Comparison of ENCODE assay signal across 24 cellular contexts in the genomic region with DNA sequence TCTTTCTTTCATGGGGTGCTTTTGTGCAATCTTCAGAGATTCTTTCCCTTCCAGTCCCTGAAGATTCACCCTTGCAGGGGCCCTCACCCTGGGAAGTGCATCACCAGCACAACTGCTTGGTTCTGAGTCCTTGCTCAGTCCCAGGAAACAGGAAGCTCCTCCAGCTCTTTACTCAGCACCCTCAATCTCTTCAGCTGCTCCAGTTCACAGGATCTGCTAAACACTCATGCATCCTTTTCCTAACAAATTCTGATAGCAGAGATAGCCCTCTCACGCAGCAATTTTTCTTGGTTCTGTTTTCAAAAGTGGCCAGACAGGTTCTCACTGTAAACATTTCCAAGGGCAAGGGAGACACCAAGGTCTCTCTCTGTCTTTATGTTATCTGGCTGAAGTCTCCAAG.
DNase-seq lines count a peak whose midpoint lies in the region; ATAC-seq, FAIRE-seq and TF ChIP-seq lines count a peak whose summit lies in the region.
"Had no signal": no experiment of that assay in that cellular context is flagged by ENCODE, and none has a peak within 500 bp of the region (broad histone marks: within the 10 kb centered on the region; RNA-seq: fewer than 3 reads in every experiment).

No MANE protein-coding gene starts in this region.

- H3K36me3 ChIP-seq in endothelial cell of umbilical vein (ENCODE audit: control insufficient read depth in 2 of 2, extremely low read depth in 1 of 2, insufficient read depth in 2 of 2, low read length in 2 of 2) (no peaks in the 10 kb centered on the region), parathyroid adenoma (ENCODE audit: control insufficient read depth, insufficient read depth, low read length) (no peaks in the 10 kb centered on the region), left lung (no peaks in the 10 kb centered on the region)
- H3K36me3 ChIP-seq: BLaER1 had no signal

- no peaks in the 10 kb centered on the region for H3K9me1 ChIP-seq in endothelial cell of umbilical vein (replicated peaks; ENCODE audit: control insufficient read depth, extremely low read depth, insufficient read depth, low read length)

- no peaks in the 10 kb centered on the region for H3K4me1 Mint-ChIP-seq in nephron progenitor cell
- H3K4me1 Mint-ChIP-seq: B cell; CD4-positive, CD25-positive, alpha-beta regulatory T cell had no signal

- H3K9me3 ChIP-seq in endothelial cell of umbilical vein (replicated peaks; ENCODE audit: control insufficient read depth, insufficient read depth, low read length) = no peaks in the 10 kb centered on the region
- no peaks in the 10 kb centered on the region for H3K9me3 ChIP-seq in parathyroid adenoma (ENCODE audit: control insufficient read depth, low read length)
- no peaks in the 10 kb centered on the region for H3K9me3 ChIP-seq in left lung
- H3K9me3 ChIP-seq: BLaER1 had no signal

- H3K79me2 ChIP-seq in endothelial cell of umbilical vein (ENCODE audit: control insufficient read depth, insufficient read depth, low read length) (no peaks in the 10 kb centered on the region), parathyroid adenoma (no peaks in the 10 kb centered on the region)

- H3K27me3 Mint-ChIP-seq in nephron progenitor cell (ENCODE audit: low read depth, poor library complexity) = peaks cover under 1% of the 10 kb centered on the region
- H3K27me3 Mint-ChIP-seq: B cell; CD4-positive, CD25-positive, alpha-beta regulatory T cell had no signal

- CTCF ChIA-PET in endothelial cell of umbilical vein (lab: Charles Lee) = interaction anchor here (1.3 to 2.5 kb wide), 2 partner anchors 15 to 258 kb away, joined by 3 to 6 read pairs; no protein-coding TSS in a partner anchor

- intact Hi-C loops in endothelial cell of umbilical vein (cut with micrococcal nuclease) = no loop called here
- intact Hi-C loops in left lung (cut with DNase I) = no loop called here

- DNase-seq in NCI-H510A treated with DMSO at 0.1 percent for 48 hours (lab: John Stamatoyannopoulos, UW) = peak; percentile 28
- no peak for DNase-seq in NCI-H510A (lab: John Stamatoyannopoulos, UW)
- no peak for DNase-seq in endothelial cell of umbilical vein (ENCODE audit: low read depth, low spot score)
- no peak for DNase-seq in 8988T
- DNase-seq in left lung = no peak
- no peak for DNase-seq in nephron progenitor cell
- DNase-seq: CD4-positive, CD25-positive, alpha-beta regulatory T cell; CD8-positive, alpha-beta T cell; DMS 273 treated with DMSO at 0.1 percent for 48 hours; DND-41; GM23248; H7; HCEC 1CT had no signal

- no peak overlapping the region for H3K4me2 ChIP-seq in endothelial cell of umbilical vein (ENCODE audit: insufficient read depth, low read length)
- H3K4me2 ChIP-seq in parathyroid adenoma (ENCODE audit: low read length) = no peak overlapping the region
- H3K4me2 ChIP-seq: BLaER1 had no signal

- H2AFZ ChIP-seq in endothelial cell of umbilical vein (ENCODE audit: low read depth, low read length) (no peak overlapping the region), parathyroid adenoma (peak overlapping the region; percentile 18)
- H2AFZ ChIP-seq: GM23248 had no signal

- no peak overlapping the region for H3K9ac ChIP-seq in endothelial cell of umbilical vein (replicated peaks; ENCODE audit: extremely low read depth, insufficient read depth, low read length)
- H3K9ac ChIP-seq in parathyroid adenoma = no peak overlapping the region
- H3K9ac ChIP-seq: BLaER1, GM23248 had no signal

- no peak overlapping the region for H3K4me3 Mint-ChIP-seq in nephron progenitor cell
- H3K4me3 Mint-ChIP-seq: B cell; CD4-positive, CD25-positive, alpha-beta regulatory T cell; CD8-positive, alpha-beta T cell had no signal

- no peaks in the 10 kb centered on the region for H4K20me1 ChIP-seq in endothelial cell of umbilical vein (replicated peaks; ENCODE audit: control insufficient read depth, extremely low read depth, insufficient read depth, low read length)
- H4K20me1 ChIP-seq: BLaER1 had no signal

- no peak for ATAC-seq in left lung
- ATAC-seq: CD8-positive, alpha-beta T cell; GM12878 had no signal

- no TSS peak for BruUV-seq in endothelial cell of umbilical vein (replicated peaks; lab: Mats Ljungman, UMichigan)

- no peak overlapping the region for H3K4me3 ChIP-seq in endothelial cell of umbilical vein (replicated peaks in 1 of 3; ENCODE audit: insufficient read depth in 1 of 3, low read depth in 1 of 3, low read length in 3 of 3)
- H3K4me3 ChIP-seq in parathyroid adenoma (ENCODE audit: low read depth, low read length) = no peak overlapping the region
- no peak overlapping the region for H3K4me3 ChIP-seq in left lung
- H3K4me3 ChIP-seq: BLaER1, GM12878, GM23248 had no signal

- TF ChIP-seq POLR2A in endothelial cell of umbilical vein (IDR thresholded peaks at IDR 0.05; ENCODE audit: low read depth, low read length) = no peak

- no peaks in the 10 kb centered on the region for H3K36me3 Mint-ChIP-seq in nephron progenitor cell (ENCODE audit: low read depth)
- H3K36me3 Mint-ChIP-seq: CD4-positive, CD25-positive, alpha-beta regulatory T cell; CD8-positive, alpha-beta T cell had no signal

- FAIRE-seq in endothelial cell of umbilical vein (lab: Jason Lieb, UNC) = peak; percentile 18
- FAIRE-seq: A204.1, D721Med, G401.6, GM12878, GM19239, H1 had no signal

- H3K4me1 ChIP-seq in endothelial cell of umbilical vein (ENCODE audit: control insufficient read depth, extremely low read depth, insufficient read depth, low read length) (no peaks in the 10 kb centered on the region), parathyroid adenoma (peaks cover 8% of the 10 kb centered on the region), left lung (no peaks in the 10 kb centered on the region)

- no peak overlapping the region for H3K27ac Mint-ChIP-seq in nephron progenitor cell
- H3K27ac Mint-ChIP-seq: B cell; CD4-positive, CD25-positive, alpha-beta regulatory T cell; CD8-positive, alpha-beta T cell had no signal

- POLR2A ChIA-PET in endothelial cell of umbilical vein (lab: Charles Lee) = no interaction called here

- dilution Hi-C loops in endothelial cell of umbilical vein (cut with MboI; ENCODE audit: extremely low pct_ligation_motif_present, low sequenced_read_pairs) = no loop called here

- peak overlapping the region; percentile 41; the same call in 1 of the 2 replicates for H3K27ac ChIP-seq in VCaP
- no peak overlapping the region for H3K27ac ChIP-seq in endothelial cell of umbilical vein (ENCODE audit: insufficient read depth, low read depth, low read length)
- peak overlapping the region; percentile 51 for H3K27ac ChIP-seq in parathyroid adenoma
- H3K27ac ChIP-seq in left lung = no peak overlapping the region
- H3K27ac ChIP-seq: BLaER1, C4-2B, GM23248 had no signal

- no peak for TF ChIP-seq CTCF in VCaP (conservative IDR thresholded peaks at IDR 0.05)
- TF ChIP-seq CTCF in endothelial cell of umbilical vein (IDR thresholded peaks at IDR 0.05; ENCODE audit: extremely low read depth in 1 of 2, insufficient read depth in 1 of 2, low read depth in 1 of 2, low read length in 2 of 2) = no peak
- no peak for TF ChIP-seq CTCF in parathyroid adenoma (IDR thresholded peaks at IDR 0.05)
- TF ChIP-seq CTCF in left lung (IDR thresholded peaks at IDR 0.05) = no peak
- TF ChIP-seq CTCF in nephron progenitor cell (IDR thresholded peaks at IDR 0.05) = no peak

- H3K27me3 ChIP-seq in endothelial cell of umbilical vein (ENCODE audit: control insufficient read depth in 2 of 2, insufficient read depth in 2 of 2, low read length in 2 of 2) (no peaks in the 10 kb centered on the region), parathyroid adenoma (ENCODE audit: control insufficient read depth, insufficient read depth, low read length) (no peaks in the 10 kb centered on the region), left lung (no peaks in the 10 kb centered on the region)
- H3K27me3 ChIP-seq: BLaER1 had no signal

- H3K9me3 Mint-ChIP-seq in nephron progenitor cell = no peaks in the 10 kb centered on the region

TF ChIP-seq in endothelial cell of umbilical vein, 7 proteins besides CTCF, POLR2A, EP300 and RAD21:
- TF ChIP-seq EZH2 (IDR thresholded peaks at IDR 0.05; ENCODE audit: borderline replicate concordance, low read depth, low read length, severe bottlenecking) (no peak), POLR2AphosphoS5 (IDR thresholded peaks at IDR 0.05; ENCODE audit: insufficient read depth, low read depth, low read length) (no peak), MYC (IDR thresholded peaks at IDR 0.05; ENCODE audit: low read depth, low read length) (no peak), GATA2 (IDR thresholded peaks at IDR 0.05; ENCODE audit: insufficient read depth, insufficient read length, low read depth, low read length) (no peak), MAX (IDR thresholded peaks at IDR 0.05; ENCODE audit: insufficient read depth, insufficient read length) (no peak), FOS (IDR thresholded peaks at IDR 0.05; ENCODE audit: borderline replicate concordance, insufficient read depth, low read length) (no peak), JUN (IDR thresholded peaks at IDR 0.05; ENCODE audit: borderline replicate concordance, insufficient read depth, insufficient read length, low read depth) (no peak)

Comparison
In these comparisons a context has a peak if more than half of its experiments do, and no peak if none do; other contexts are left out.
1. H3K27ac ChIP-seq: peak in VCaP (single experiment) and parathyroid adenoma (single experiment); none in endothelial cell of umbilical vein (single experiment) and left lung (0 of 2).